ENCODE assay signal across 8 cellular contexts in genomic region chr17:56960596-56961538, GRCh38. TPM values are rescaled to one million over a fixed set of nuclear protein-coding genes. Genes with fewer than 3 reads are reported as not detected.
DNase-seq lines count a peak whose midpoint lies in the region; ATAC-seq and TF ChIP-seq lines count a peak whose summit lies in the region.

COIL (minus strand) TSS chr17:56961050; CDS start chr17:56961019, 31 bp downstream.

- peak; percentile 99 for TF ChIP-seq CTCF in CD8-positive, alpha-beta T cell (IDR thresholded peaks at IDR 0.05)
- peak; percentile 98 for TF ChIP-seq CTCF in lung (IDR thresholded peaks at IDR 0.05; ENCODE audit: control extremely low read depth, extremely low read depth)

- peak; percentile 85 to 96 (median 92) for DNase-seq in CD8-positive, alpha-beta T cell
- peak; percentile 98 for DNase-seq in NCI-H82 (lab: John Stamatoyannopoulos, UW)
- DNase-seq in activated CD4-positive, alpha-beta memory T cell treated with anti-CD3 and anti-CD28 coated beads for 36 hours: peak; percentile 95
- peak; percentile 94 for DNase-seq in lung (ENCODE audit: low spot score)
- DNase-seq in stimulated activated CD4-positive, alpha-beta T cell treated with anti-CD3 and anti-CD28 coated beads, TNF-alpha, amount 100 ng/mL, for 4 hours (ENCODE audit: low read depth in 3 of 3): peak; percentile 88 to 93 (median 92)

- H3K4me3 Mint-ChIP-seq in CD8-positive, alpha-beta T cell: peak within 1 kb of the TSS; percentile 89
- H3K4me3 Mint-ChIP-seq in activated CD4-positive, alpha-beta memory T cell treated with anti-CD3 and anti-CD28 coated beads for 36 hours: peak within 1 kb of the TSS; percentile 80

- no peaks in the 10 kb centered on the region for H3K27me3 ChIP-seq in CD8-positive, alpha-beta T cell (ENCODE audit: insufficient read depth, low read length)
- H3K27me3 ChIP-seq in duodenal mucosa (ENCODE audit: control insufficient read depth in 1 of 2, insufficient read depth in 2 of 2, low read length in 2 of 2) (no peaks in the 10 kb centered on the region), lung (ENCODE audit: control insufficient read depth, insufficient read depth) (no peaks in the 10 kb centered on the region)

- ATAC-seq in CD8-positive, alpha-beta T cell: peak; percentile 98
- ATAC-seq in GM19438 (IDR thresholded peaks at IDR 0.05; ENCODE audit: low read depth, unreplicated experiment) (peak; percentile 95), HG03575 (IDR thresholded peaks at IDR 0.05; ENCODE audit: extremely low read depth, insufficient number of reproducible peaks, low FRiP score, unreplicated experiment) (peak; percentile 67), lung (ENCODE audit: insufficient read depth, low FRiP score) (peak; percentile 100)

- 4 to 5% methylated on average over 51 to 59 of the region's 59 CpGs for WGBS in lung, 2 donors

- H3K36me3 ChIP-seq in CD8-positive, alpha-beta T cell (ENCODE audit: insufficient read depth, low read length): no peaks in the 10 kb centered on the region
- H3K36me3 ChIP-seq in duodenal mucosa (ENCODE audit: control insufficient read depth in 1 of 2, insufficient read depth in 2 of 2, low read length in 2 of 2) (no peaks in the 10 kb centered on the region), lung (ENCODE audit: control insufficient read depth in 2 of 2, insufficient read depth in 2 of 2, low read length in 2 of 2) (no peaks in the 10 kb centered on the region)

- H3K9ac ChIP-seq in duodenal mucosa (ENCODE audit: low read depth in 1 of 2, low read length in 2 of 2): peak within 1 kb of the TSS; percentile 70 to 88

- no peaks in the 10 kb centered on the region for H3K27me3 Mint-ChIP-seq in CD8-positive, alpha-beta T cell (ENCODE audit: low read depth)
- H3K27me3 Mint-ChIP-seq in activated CD4-positive, alpha-beta memory T cell treated with anti-CD3 and anti-CD28 coated beads for 36 hours: no peaks in the 10 kb centered on the region

- H3K4me1 ChIP-seq in CD8-positive, alpha-beta T cell (ENCODE audit: insufficient read depth, low read length): peaks cover 22% of the 10 kb centered on the region
- peaks cover 8 to 13% of the 10 kb centered on the region in 2 donors for H3K4me1 ChIP-seq in duodenal mucosa (ENCODE audit: control insufficient read depth in 1 of 2, insufficient read depth in 2 of 2, low read length in 2 of 2)
- H3K4me1 ChIP-seq in lung (ENCODE audit: control insufficient read depth in 2 of 2, insufficient read depth in 2 of 2, low read length in 2 of 2): peaks cover 0 to 10% of the 10 kb centered on the region in 2 donors

- CTCF ChIA-PET in CD8-positive, alpha-beta T cell (lab: Charles Lee): interaction anchor here (1.0 to 2.2 kb wide), 4 partner anchors 17 to 141 kb away, joined by 3 to 7 read pairs (median 4); partner anchors contain the start of gene SCPEP1
- CTCF ChIA-PET in activated CD4-positive, alpha-beta memory T cell treated with anti-CD3 and anti-CD28 coated beads for 36 hours (lab: Charles Lee): interaction anchor here (0.6 to 1.6 kb wide), 5 partner anchors 12 to 124 kb away, joined by 3 to 4 read pairs (median 3); partner anchors contain the start of gene AKAP1

- peak within 1 kb of the TSS; percentile 79 for H3K27ac ChIP-seq in CD8-positive, alpha-beta T cell (ENCODE audit: low read depth, low read length)
- H3K27ac ChIP-seq in duodenal mucosa (ENCODE audit: low read depth, low read length) (peak within 1 kb of the TSS; percentile 74), lung (ENCODE audit: low read depth in 1 of 2, low read length in 1 of 2) (peak within 1 kb of the TSS; percentile 92 to 97)

- H3K4me1 Mint-ChIP-seq in CD8-positive, alpha-beta T cell (ENCODE audit: low read depth): peaks cover 25% of the 10 kb centered on the region
- H3K4me1 Mint-ChIP-seq in activated CD4-positive, alpha-beta memory T cell treated with anti-CD3 and anti-CD28 coated beads for 36 hours (ENCODE audit: low read depth): peaks cover 26% of the 10 kb centered on the region

- H3K4me3 ChIP-seq in CD8-positive, alpha-beta T cell (ENCODE audit: low read depth, low read length): peak within 1 kb of the TSS; percentile 89
- peak within 1 kb of the TSS; percentile 70 to 91 for H3K4me3 ChIP-seq in duodenal mucosa (ENCODE audit: low read depth in 1 of 2, low read length in 2 of 2)
- peak within 1 kb of the TSS; percentile 97 for H3K4me3 ChIP-seq in lung

- POLR2A ChIA-PET in CD8-positive, alpha-beta T cell (lab: Charles Lee): interaction anchor here (1.0 to 1.2 kb wide), 2 partner anchors 17 to 129 kb away, joined by 3 to 4 read pairs; partner anchors contain the start of gene SCPEP1
- POLR2A ChIA-PET in activated CD4-positive, alpha-beta memory T cell treated with anti-CD3 and anti-CD28 coated beads for 36 hours (lab: Charles Lee): interaction anchor here (0.7 to 1.2 kb wide), 4 partner anchors 14 to 127 kb away, joined by 3 to 4 read pairs (median 4); partner anchors contain the start of genes C17orf67, DGKE and TRIM25

- intact Hi-C loops in CD8-positive, alpha-beta T cell (cut with DNase I, micrococcal nuclease): loop anchor here (1.0 to 10.0 kb wide), 8 partner anchors 16 to 1044 kb away; partner anchors contain the start of genes SRSF1 (in 2 of the 2), TRIM25 (in 2 of the 2), AKAP1 (in 1 of the 2) and C17orf67 (in 1 of the 2)
- intact Hi-C loops in activated CD4-positive, alpha-beta memory T cell treated with anti-CD3 and anti-CD28 coated beads for 36 hours (cut with micrococcal nuclease): loop anchor here (1.0 to 10.0 kb wide), 4 partner anchors 17 to 366 kb away; partner anchors contain the start of genes C17orf67, DGKE, NOG and SCPEP1

- peaks cover 11% of the 10 kb centered on the region for H3K36me3 Mint-ChIP-seq in CD8-positive, alpha-beta T cell
- H3K36me3 Mint-ChIP-seq in activated CD4-positive, alpha-beta memory T cell treated with anti-CD3 and anti-CD28 coated beads for 36 hours: no peaks in the 10 kb centered on the region

- H3K27ac Mint-ChIP-seq in CD8-positive, alpha-beta T cell: peak within 1 kb of the TSS; percentile 96
- H3K27ac Mint-ChIP-seq in activated CD4-positive, alpha-beta memory T cell treated with anti-CD3 and anti-CD28 coated beads for 36 hours: peak within 1 kb of the TSS; percentile 85

- no peaks in the 10 kb centered on the region for H3K9me3 ChIP-seq in CD8-positive, alpha-beta T cell (ENCODE audit: low read length)
- H3K9me3 ChIP-seq in duodenal mucosa (ENCODE audit: control insufficient read depth in 1 of 2, low read length in 2 of 2): no peaks in the 10 kb centered on the region
- H3K9me3 ChIP-seq in lung (ENCODE audit: control insufficient read depth in 2 of 2, insufficient read depth in 1 of 2, low read length in 1 of 2): no peaks in the 10 kb centered on the region

- no peaks in the 10 kb centered on the region for H3K9me3 Mint-ChIP-seq in CD8-positive, alpha-beta T cell
- H3K9me3 Mint-ChIP-seq in activated CD4-positive, alpha-beta memory T cell treated with anti-CD3 and anti-CD28 coated beads for 36 hours: no peaks in the 10 kb centered on the region

RNA-seq across cellular contexts. Expression of gene COIL, which starts in this region (rescaled TPM):
- 10 to 100 TPM; 24.1 to 24.3 TPM for total RNA-seq in CD8-positive, alpha-beta T cell
- 10 to 100 TPM; 16.9 TPM for total RNA-seq in activated CD4-positive, alpha-beta memory T cell treated with anti-CD3 and anti-CD28 coated beads for 36 hours
- total RNA-seq in lung: 10 to 100 TPM in 1 of 2 donors, 1 to 10 TPM in 1; 9.9 to 21.4 TPM
- 1 to 10 TPM; 7.2 to 9.5 TPM for polyA plus RNA-seq in lung

Comparison
In these comparisons a context has a peak if more than half of its experiments do, and no peak if none do; other contexts are left out.
1. Peak in every context shown above with its lines: DNase-seq, ATAC-seq, H3K4me3 ChIP-seq and H3K27ac ChIP-seq.